ENCODE assay signal across 9 cellular contexts in the genomic region with DNA sequence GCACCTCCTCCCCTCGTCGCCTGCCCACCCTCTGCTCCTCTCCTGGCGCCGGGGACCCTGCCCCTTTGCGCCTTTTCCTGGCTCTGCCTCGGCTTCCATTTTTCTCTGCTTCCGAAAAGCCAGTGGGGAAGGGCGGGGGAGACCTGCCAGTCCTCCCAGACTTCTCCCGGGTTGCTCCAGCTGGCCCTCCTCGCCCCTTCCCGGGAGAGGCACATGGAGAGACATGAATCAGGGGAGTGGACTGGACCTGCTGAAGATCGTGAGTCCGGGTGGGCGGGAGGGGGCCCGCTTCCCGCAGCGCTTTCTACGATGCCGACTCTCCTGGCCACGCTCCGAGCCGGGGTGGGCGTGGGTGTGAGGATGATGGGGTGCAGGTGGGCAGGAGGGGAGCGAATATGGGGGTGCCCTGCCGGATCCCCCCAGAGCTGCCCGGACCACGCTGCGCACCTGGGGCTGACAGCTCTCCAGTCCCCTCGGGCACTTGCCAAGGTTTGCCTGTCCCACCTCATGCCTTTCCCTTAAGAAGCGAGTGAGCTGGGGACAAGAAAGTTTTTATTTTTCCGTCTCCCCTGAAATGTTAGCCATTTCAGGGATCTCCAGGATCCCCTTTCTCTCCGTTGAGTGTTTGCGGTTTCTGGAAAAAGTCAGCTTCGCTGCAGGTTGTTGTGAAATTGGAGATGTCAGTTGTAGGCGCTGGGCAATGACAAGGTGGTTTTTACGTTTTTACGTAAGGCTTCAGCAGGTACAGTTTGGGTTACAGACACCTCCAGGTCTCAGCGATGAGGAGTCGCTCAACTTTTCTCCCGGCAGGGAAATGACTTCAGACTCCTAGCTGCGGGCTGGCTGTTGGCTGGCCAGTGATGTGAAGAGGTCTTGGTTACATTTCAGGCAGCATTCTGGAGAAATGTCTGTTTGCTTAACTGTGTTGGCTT. TPM values are rescaled to one million over a fixed set of nuclear protein-coding genes. Genes with fewer than 3 reads are reported as not detected.
DNase-seq lines count a peak whose midpoint lies in the region; ATAC-seq, FAIRE-seq and TF ChIP-seq lines count a peak whose summit lies in the region.
"Had no signal": no experiment of that assay in that cellular context is flagged by ENCODE, and none has a peak within 500 bp of the region (broad histone marks: within the 10 kb centered on the region; RNA-seq: fewer than 3 reads in every experiment).

No MANE protein-coding gene starts in this region.

- TF ChIP-seq CTCF in kidney (IDR thresholded peaks at IDR 0.05; ENCODE audit: borderline replicate concordance, extremely low read depth, insufficient read depth) = no peak

- H3K4me3 ChIP-seq in kidney (ENCODE audit: low read length in 2 of 2) = peak overlapping the region; percentile 18 to 48

- intact Hi-C loops in kidney (cut with DNase I) = no loop called here

- FAIRE-seq in kidney (lab: Jason Lieb, UNC) = no peak

- H3K27ac Mint-ChIP-seq in stimulated activated naive CD8-positive, alpha-beta T cell treated with anti-CD3 and anti-CD28 coated beads, Interleukin-15, amount 100 ng/mL, for 72 hours = no peak overlapping the region

- no peaks in the 10 kb centered on the region for H3K36me3 ChIP-seq in kidney (ENCODE audit: control insufficient read depth in 1 of 2, insufficient read depth in 2 of 2, low read length in 2 of 2)

- H3K27me3 Mint-ChIP-seq in stimulated activated naive CD8-positive, alpha-beta T cell treated with anti-CD3 and anti-CD28 coated beads, Interleukin-15, amount 100 ng/mL, for 72 hours = peaks cover 36% of the 10 kb centered on the region

- H3K4me1 ChIP-seq in kidney (ENCODE audit: control insufficient read depth in 1 of 2, insufficient read depth in 1 of 2, low read depth in 1 of 2, low read length in 2 of 2) = no peaks in the 10 kb centered on the region

- H3K9ac ChIP-seq in kidney (ENCODE audit: low read length in 2 of 2) = no peak overlapping the region

- no peaks in the 10 kb centered on the region for H3K9me3 ChIP-seq in kidney (ENCODE audit: control insufficient read depth in 1 of 2, low read length in 2 of 2)

- peak; percentile 8 for ATAC-seq in HG03354 (IDR thresholded peaks at IDR 0.05; ENCODE audit: poor library complexity, severe bottlenecking, unreplicated experiment)
- ATAC-seq in stimulated activated naive CD8-positive, alpha-beta T cell treated with anti-CD3 and anti-CD28 coated beads, Interleukin-15, amount 100 ng/mL, for 72 hours = no peak
- no peak for ATAC-seq in HG03571 (IDR thresholded peaks at IDR 0.05; ENCODE audit: unreplicated experiment)
- ATAC-seq in GM19023 (IDR thresholded peaks at IDR 0.05; ENCODE audit: unreplicated experiment) = no peak
- ATAC-seq in GM18867 (IDR thresholded peaks at IDR 0.05; ENCODE audit: unreplicated experiment) = no peak
- ATAC-seq: Panc1 had no signal

- no peaks in the 10 kb centered on the region for H3K9me3 Mint-ChIP-seq in stimulated activated naive CD8-positive, alpha-beta T cell treated with anti-CD3 and anti-CD28 coated beads, Interleukin-15, amount 100 ng/mL, for 72 hours

- H3K4me3 Mint-ChIP-seq in stimulated activated naive CD8-positive, alpha-beta T cell treated with anti-CD3 and anti-CD28 coated beads, Interleukin-15, amount 100 ng/mL, for 72 hours = peak overlapping the region; percentile 29 to 49

- no peak overlapping the region for H3K27ac ChIP-seq in kidney (ENCODE audit: low read depth in 2 of 2, low read length in 2 of 2)

- DNase-seq in cerebellar cortex (ENCODE audit: low spot score) (peak; percentile 41), kidney (no peak), amniotic stem cell (lab: John Stamatoyannopoulos, UW) (no peak)
- no peak for DNase-seq in stimulated activated naive CD8-positive, alpha-beta T cell treated with anti-CD3 and anti-CD28 coated beads, Interleukin-15, amount 100 ng/mL, for 72 hours

- H3K4me1 Mint-ChIP-seq in stimulated activated naive CD8-positive, alpha-beta T cell treated with anti-CD3 and anti-CD28 coated beads, Interleukin-15, amount 100 ng/mL, for 72 hours = no peaks in the 10 kb centered on the region

RNA-seq across cellular contexts. Expression of gene CACNB2, which starts 1.0 kb away (rescaled TPM):
- total RNA-seq in kidney = 2.8 TPM
- 2.8 TPM for polyA plus RNA-seq in kidney (ENCODE audit: insufficient read depth, low read depth, low replicate concordance)
